1 cellular context compared by ENCODE assay signal in the genomic region with DNA sequence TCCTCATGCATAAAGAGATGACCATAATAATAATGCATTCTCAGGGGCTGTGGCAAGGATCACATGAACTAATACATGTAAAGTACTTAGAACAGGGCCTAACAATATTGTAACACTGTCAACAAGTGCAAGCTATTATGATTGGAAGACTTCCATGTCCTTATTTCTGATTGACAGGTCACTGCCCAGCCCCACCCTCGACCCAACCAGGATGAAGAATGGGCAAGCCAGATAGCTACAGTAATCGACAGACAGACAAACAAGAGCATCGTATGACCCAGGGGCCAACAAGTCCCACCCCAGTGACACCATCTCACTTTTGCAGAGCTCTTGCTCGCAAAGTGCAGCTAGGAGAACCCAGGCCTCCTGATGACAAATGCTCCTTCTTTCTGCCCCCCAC.
TF ChIP-seq lines count a peak whose summit lies in the region.

No MANE protein-coding gene starts in this region.

TF ChIP-seq in GM12878, 131 proteins besides CTCF, POLR2A, EP300 and RAD21:
- TF ChIP-seq, protein P1, sequence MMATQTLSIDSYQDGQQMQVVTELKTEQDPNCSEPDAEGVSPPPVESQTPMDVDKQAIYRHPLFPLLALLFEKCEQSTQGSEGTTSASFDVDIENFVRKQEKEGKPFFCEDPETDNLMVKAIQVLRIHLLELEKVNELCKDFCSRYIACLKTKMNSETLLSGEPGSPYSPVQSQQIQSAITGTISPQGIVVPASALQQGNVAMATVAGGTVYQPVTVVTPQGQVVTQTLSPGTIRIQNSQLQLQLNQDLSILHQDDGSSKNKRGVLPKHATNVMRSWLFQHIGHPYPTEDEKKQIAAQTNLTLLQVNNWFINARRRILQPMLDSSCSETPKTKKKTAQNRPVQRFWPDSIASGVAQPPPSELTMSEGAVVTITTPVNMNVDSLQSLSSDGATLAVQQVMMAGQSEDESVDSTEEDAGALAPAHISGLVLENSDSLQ (IDR thresholded peaks at IDR 0.05) = peak; percentile 32; the same call in 1 of the 2 replicates
- TF ChIP-seq TCF12 (IDR thresholded peaks at IDR 0.05; ENCODE audit: low read depth, low read length) (no peak), ZNF384 (IDR thresholded peaks at IDR 0.05; ENCODE audit: borderline replicate concordance, low read depth, low read length) (no peak)
